1 cellular context compared by ENCODE assay signal in the genomic region with DNA sequence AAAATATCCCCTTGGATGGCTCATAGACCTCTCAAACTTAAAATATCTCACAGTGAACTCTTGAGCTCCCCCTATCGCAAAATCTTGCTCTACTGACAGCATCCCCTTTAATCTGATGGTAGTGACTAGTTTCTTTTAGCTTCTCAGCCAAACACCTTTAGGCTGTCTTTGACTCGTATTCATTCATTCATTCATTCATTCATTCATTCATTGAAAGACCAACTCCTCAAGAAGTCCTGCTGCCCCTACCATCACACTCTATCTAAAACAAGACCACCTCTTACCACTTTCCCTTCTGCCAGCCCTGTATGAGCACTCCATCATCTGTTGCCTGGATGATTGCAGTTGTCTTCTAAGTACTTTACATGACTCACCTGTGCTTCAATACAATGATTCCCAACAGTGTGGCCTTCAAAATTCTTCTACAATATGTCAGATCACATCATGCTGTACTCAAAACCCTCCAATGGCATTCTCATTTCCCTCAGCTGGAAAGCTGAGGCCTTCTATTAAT.
TF ChIP-seq lines count a peak whose summit lies in the region.

No MANE protein-coding gene starts in this region.

TF ChIP-seq in HEK293, 187 proteins besides CTCF, POLR2A, EP300 and RAD21 (continued from another document):
- TF ChIP-seq, protein P1, sequence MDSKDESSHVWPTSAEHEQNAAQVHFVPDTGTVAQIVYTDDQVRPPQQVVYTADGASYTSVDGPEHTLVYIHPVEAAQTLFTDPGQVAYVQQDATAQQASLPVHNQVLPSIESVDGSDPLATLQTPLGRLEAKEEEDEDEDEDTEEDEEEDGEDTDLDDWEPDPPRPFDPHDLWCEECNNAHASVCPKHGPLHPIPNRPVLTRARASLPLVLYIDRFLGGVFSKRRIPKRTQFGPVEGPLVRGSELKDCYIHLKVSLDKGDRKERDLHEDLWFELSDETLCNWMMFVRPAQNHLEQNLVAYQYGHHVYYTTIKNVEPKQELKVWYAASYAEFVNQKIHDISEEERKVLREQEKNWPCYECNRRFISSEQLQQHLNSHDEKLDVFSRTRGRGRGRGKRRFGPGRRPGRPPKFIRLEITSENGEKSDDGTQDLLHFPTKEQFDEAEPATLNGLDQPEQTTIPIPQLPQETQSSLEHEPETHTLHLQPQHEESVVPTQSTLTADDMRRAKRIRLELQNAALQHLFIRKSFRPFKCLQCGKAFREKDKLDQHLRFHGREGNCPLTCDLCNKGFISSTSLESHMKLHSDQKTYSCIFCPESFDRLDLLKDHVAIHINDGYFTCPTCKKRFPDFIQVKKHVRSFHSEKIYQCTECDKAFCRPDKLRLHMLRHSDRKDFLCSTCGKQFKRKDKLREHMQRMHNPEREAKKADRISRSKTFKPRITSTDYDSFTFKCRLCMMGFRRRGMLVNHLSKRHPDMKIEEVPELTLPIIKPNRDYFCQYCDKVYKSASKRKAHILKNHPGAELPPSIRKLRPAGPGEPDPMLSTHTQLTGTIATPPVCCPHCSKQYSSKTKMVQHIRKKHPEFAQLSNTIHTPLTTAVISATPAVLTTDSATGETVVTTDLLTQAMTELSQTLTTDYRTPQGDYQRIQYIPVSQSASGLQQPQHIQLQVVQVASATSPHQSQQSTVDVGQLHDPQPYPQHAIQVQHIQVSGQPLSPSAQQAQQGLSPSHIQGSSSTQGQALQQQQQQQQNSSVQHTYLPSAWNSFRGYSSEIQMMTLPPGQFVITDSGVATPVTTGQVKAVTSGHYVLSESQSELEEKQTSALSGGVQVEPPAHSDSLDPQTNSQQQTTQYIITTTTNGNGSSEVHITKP (tag by site-specific recombination; IDR thresholded peaks at IDR 0.05), result peak; percentile 53; the same call in 1 of the 2 replicates
